Comparison of ENCODE assay signal across 22 cellular contexts in genomic region chr19:38190793-38191192, GRCh38. TPM values are rescaled to one million over a fixed set of nuclear protein-coding genes. Genes with fewer than 3 reads are reported as not detected.
"Had no signal": no experiment of that assay in that cellular context is flagged by ENCODE, and none has a peak within 500 bp of the region (broad histone marks: within the 10 kb centered on the region; RNA-seq: fewer than 3 reads in every experiment).

No MANE protein-coding gene starts in this region.

- H3K9me3 ChIP-seq: left ventricle myocardium inferior, psoas muscle, right lobe of liver, testis, tibial nerve, upper lobe of right lung, vagina had no signal

- H3K4me1 ChIP-seq: left ventricle myocardium inferior, psoas muscle, right lobe of liver, testis, tibial nerve, upper lobe of right lung, vagina had no signal

- H3K36me3 ChIP-seq: right lobe of liver, upper lobe of right lung had no signal

- DNase-seq: dermis blood vessel endothelial cell; erythroblast; foreskin keratinocyte; kidney; left cardiac atrium; left ventricle myocardium inferior; mesendoderm; naive thymus-derived CD4-positive, alpha-beta T cell; nephron progenitor cell; psoas muscle; retina; right lobe of liver; stimulated activated CD4-positive, alpha-beta T cell treated with anti-CD3 and anti-CD28 coated beads, Interleukin-1b, Interleukin-23, amount 100 ng/mL, for 48 hours; stimulated activated naive CD8-positive, alpha-beta T cell treated with anti-CD3 and anti-CD28 coated beads, Interleukin-15, amount 100 ng/mL, for 72 hours; testis; upper lobe of right lung had no signal

- H3K27me3 ChIP-seq: foreskin keratinocyte, right lobe of liver, testis, tibial nerve, upper lobe of right lung, vagina had no signal

- ATAC-seq: foreskin keratinocyte; naive thymus-derived CD4-positive, alpha-beta T cell; right lobe of liver; upper lobe of right lung had no signal

- H3K4me3 ChIP-seq: left ventricle myocardium inferior, lung, psoas muscle, right lobe of liver, testis, tibial nerve, upper lobe of right lung, vagina had no signal

- H3K27ac ChIP-seq: foreskin keratinocyte, left ventricle myocardium inferior, psoas muscle, right lobe of liver, testis, tibial nerve, upper lobe of right lung, vagina had no signal

- FAIRE-seq: kidney had no signal

RNA-seq across cellular contexts. Expression of gene DPF1, which starts 33.2 kb away (rescaled TPM):
- total RNA-seq: kidney, mononuclear cell, omental fat pad, psoas muscle, right lobe of liver, subcutaneous adipose tissue, tibial nerve, upper lobe of right lung, vagina had no signal
- polyA plus RNA-seq: naive thymus-derived CD4-positive, alpha-beta T cell had no signal
